In genomic region chr20:62891111-62891510, GRCh38 we compare ENCODE assay signal across 16 cellular contexts. TPM values are rescaled to one million over a fixed set of nuclear protein-coding genes. Genes with fewer than 3 reads are reported as not detected.
DNase-seq lines count a peak whose midpoint lies in the region; ATAC-seq and TF ChIP-seq lines count a peak whose summit lies in the region.
"Had no signal": no experiment of that assay in that cellular context is flagged by ENCODE, and none has a peak within 500 bp of the region (broad histone marks: within the 10 kb centered on the region; RNA-seq: fewer than 3 reads in every experiment).

No MANE protein-coding gene starts in this region.

- TF ChIP-seq CTCF in KMS-11 (conservative IDR thresholded peaks at IDR 0.05; ENCODE audit: low read depth, low read length) (no peak), GM13977 (IDR thresholded peaks at IDR 0.05; ENCODE audit: extremely low read depth, insufficient read depth, missing control alignments) (no peak)

- no peaks in the 10 kb centered on the region for H3K27me3 Mint-ChIP-seq in CD4-positive, CD25-positive, alpha-beta regulatory T cell
- no peaks in the 10 kb centered on the region for H3K27me3 Mint-ChIP-seq in activated CD4-positive, alpha-beta T cell treated with anti-CD3 and anti-CD28 coated beads, Interleukin-2, amount 10 ng/mL, durations not matched to agents 24 days and 14 days
- H3K27me3 Mint-ChIP-seq: stimulated activated memory B cell treated with anti-CD40 and anti-IgM and Interleukin-4, amounts not matched to agents 10 μg/mL and 1 μg/mL and 100 μg/mL, for 72 hours had no signal

- H3K36me3 Mint-ChIP-seq in CD4-positive, CD25-positive, alpha-beta regulatory T cell: peaks cover 54% of the 10 kb centered on the region
- H3K36me3 Mint-ChIP-seq in activated CD4-positive, alpha-beta T cell treated with anti-CD3 and anti-CD28 coated beads, Interleukin-2, amount 10 ng/mL, durations not matched to agents 24 days and 14 days (ENCODE audit: low read depth): peaks cover 75% of the 10 kb centered on the region

- intact Hi-C loops in activated CD4-positive, alpha-beta T cell treated with anti-CD3 and anti-CD28 coated beads, Interleukin-2, amount 10 ng/mL, durations not matched to agents 24 days and 14 days (cut with micrococcal nuclease): no loop called here

- DNase-seq in CD4-positive, CD25-positive, alpha-beta regulatory T cell: peak in 1 of 3 donors; percentile 75
- DNase-seq in activated CD4-positive, alpha-beta T cell treated with anti-CD3 and anti-CD28 coated beads, Interleukin-2, amount 10 ng/mL, durations not matched to agents 24 days and 14 days: peak; percentile 78
- peak; percentile 65 for DNase-seq in epidermal melanocyte (ENCODE audit: insufficient read length, low spot score)
- no peak for DNase-seq in H4 (ENCODE audit: low spot score)
- DNase-seq in occipital lobe (lab: John Stamatoyannopoulos, UW): no peak
- DNase-seq in GM13977 (ENCODE audit: low spot score): no peak
- DNase-seq: AML-193; anterior cingulate cortex; effector CD8-positive, alpha-beta T cell; MM.1S; OCI-M1 had no signal

- H3K4me3 ChIP-seq in CD4-positive, CD25-positive, alpha-beta regulatory T cell (ENCODE audit: low read depth, low read length): no peak overlapping the region
- H3K4me3 ChIP-seq in KMS-11 (IDR thresholded peaks at IDR 0.05; ENCODE audit: insufficient read depth, low read depth, low read length): no peak overlapping the region
- H3K4me3 ChIP-seq: gastroesophageal sphincter had no signal

- H3K27me3 ChIP-seq in CD4-positive, CD25-positive, alpha-beta regulatory T cell (ENCODE audit: control insufficient read depth, insufficient read depth, low read length): no peaks in the 10 kb centered on the region
- H3K27me3 ChIP-seq in KMS-11 (ENCODE audit: insufficient read depth, low read depth): no peaks in the 10 kb centered on the region
- H3K27me3 ChIP-seq: gastroesophageal sphincter had no signal

- H3K79me2 ChIP-seq in KMS-11 (ENCODE audit: insufficient read depth, low read depth): no peaks in the 10 kb centered on the region

- no peak overlapping the region for H3K9ac ChIP-seq in KMS-11

- peak overlapping the region; percentile 79; the same call in 1 of the 2 replicates for H3K4me2 ChIP-seq in KMS-11

- H3K4me1 ChIP-seq in CD4-positive, CD25-positive, alpha-beta regulatory T cell (ENCODE audit: control insufficient read depth, insufficient read depth, low read length, poor library complexity, severe bottlenecking): peaks cover 3% of the 10 kb centered on the region
- peaks cover 97% of the 10 kb centered on the region for H3K4me1 ChIP-seq in KMS-11 (ENCODE audit: low read depth, poor library complexity, severe bottlenecking)

- peaks cover 0 to 1% (median 0%) of the 10 kb centered on the region in 7 donors for H3K9me3 Mint-ChIP-seq in CD4-positive, CD25-positive, alpha-beta regulatory T cell
- no peaks in the 10 kb centered on the region for H3K9me3 Mint-ChIP-seq in activated CD4-positive, alpha-beta T cell treated with anti-CD3 and anti-CD28 coated beads, Interleukin-2, amount 10 ng/mL, durations not matched to agents 24 days and 14 days
- H3K9me3 Mint-ChIP-seq: stimulated activated memory B cell treated with anti-CD40 and anti-IgM and Interleukin-4, amounts not matched to agents 10 μg/mL and 1 μg/mL and 100 μg/mL, for 72 hours had no signal

- peak; percentile 49 to 59 for ATAC-seq in CD4-positive, CD25-positive, alpha-beta regulatory T cell (ENCODE audit: low read depth in 2 of 2)
- no peak for ATAC-seq in GM18858 (IDR thresholded peaks at IDR 0.05; ENCODE audit: unreplicated experiment)
- ATAC-seq: gastroesophageal sphincter; HCT116; stimulated activated memory B cell treated with anti-CD40 and anti-IgM and Interleukin-4, amounts not matched to agents 10 μg/mL and 1 μg/mL and 100 μg/mL, for 72 hours had no signal

- H3K36me3 ChIP-seq in CD4-positive, CD25-positive, alpha-beta regulatory T cell (ENCODE audit: control insufficient read depth, insufficient read depth, low read length): peaks cover 93% of the 10 kb centered on the region
- H3K36me3 ChIP-seq in KMS-11 (ENCODE audit: insufficient read depth): no peaks in the 10 kb centered on the region

- H3K9me3 ChIP-seq in CD4-positive, CD25-positive, alpha-beta regulatory T cell (ENCODE audit: control insufficient read depth in 2 of 2, low read length in 2 of 2): no peaks in the 10 kb centered on the region
- H3K9me3 ChIP-seq: gastroesophageal sphincter had no signal

- peak overlapping the region in 2 of 4 donors; percentile 24 to 59 for H3K4me3 Mint-ChIP-seq in CD4-positive, CD25-positive, alpha-beta regulatory T cell
- no peak overlapping the region for H3K4me3 Mint-ChIP-seq in activated CD4-positive, alpha-beta T cell treated with anti-CD3 and anti-CD28 coated beads, Interleukin-2, amount 10 ng/mL, durations not matched to agents 24 days and 14 days
- H3K4me3 Mint-ChIP-seq: stimulated activated memory B cell treated with anti-CD40 and anti-IgM and Interleukin-4, amounts not matched to agents 10 μg/mL and 1 μg/mL and 100 μg/mL, for 72 hours had no signal

- peak overlapping the region in 2 of 3 donors; percentile 38 to 55 for H3K27ac Mint-ChIP-seq in CD4-positive, CD25-positive, alpha-beta regulatory T cell
- H3K27ac Mint-ChIP-seq in activated CD4-positive, alpha-beta T cell treated with anti-CD3 and anti-CD28 coated beads, Interleukin-2, amount 10 ng/mL, durations not matched to agents 24 days and 14 days: peak overlapping the region; percentile 63
- H3K27ac Mint-ChIP-seq: stimulated activated memory B cell treated with anti-CD40 and anti-IgM and Interleukin-4, amounts not matched to agents 10 μg/mL and 1 μg/mL and 100 μg/mL, for 72 hours had no signal

- in situ Hi-C loops in GM13977 (cut with MboI; ENCODE audit: low pct_unique_long_range_greater_than_20kb, low sequenced_read_pairs, unreplicated experiment): no loop called here

- no peaks in the 10 kb centered on the region for H4K20me1 ChIP-seq in KMS-11 (ENCODE audit: insufficient read depth)

- H3K4me1 Mint-ChIP-seq in CD4-positive, CD25-positive, alpha-beta regulatory T cell: peaks cover 0 to 25% (median 12%) of the 10 kb centered on the region in 4 donors
- peaks cover 22% of the 10 kb centered on the region for H3K4me1 Mint-ChIP-seq in activated CD4-positive, alpha-beta T cell treated with anti-CD3 and anti-CD28 coated beads, Interleukin-2, amount 10 ng/mL, durations not matched to agents 24 days and 14 days
- H3K4me1 Mint-ChIP-seq: stimulated activated memory B cell treated with anti-CD40 and anti-IgM and Interleukin-4, amounts not matched to agents 10 μg/mL and 1 μg/mL and 100 μg/mL, for 72 hours had no signal

- H3K27ac ChIP-seq in CD4-positive, CD25-positive, alpha-beta regulatory T cell (ENCODE audit: insufficient read depth, low read length, poor library complexity, severe bottlenecking): no peak overlapping the region
- no peak overlapping the region for H3K27ac ChIP-seq in KMS-11
- H3K27ac ChIP-seq: gastroesophageal sphincter had no signal

- no peak overlapping the region for H2AFZ ChIP-seq in KMS-11 (ENCODE audit: low read depth)

RNA-seq across cellular contexts. Expression of gene TCFL5, which starts 29.5 kb away (rescaled TPM):
- total RNA-seq in CD4-positive, CD25-positive, alpha-beta regulatory T cell: 3.8 TPM
- polyA plus RNA-seq in CD4-positive, CD25-positive, alpha-beta regulatory T cell: 1 to 10 TPM in 2 of 4 donors, under 1 TPM in 2; 0.53 to 1.2 (median 1.1) TPM
- 5.8 and 6.2 TPM in 2 replicates for total RNA-seq in activated CD4-positive, alpha-beta T cell treated with anti-CD3 and anti-CD28 coated beads, Interleukin-2, amount 10 ng/mL, durations not matched to agents 24 days and 14 days
- total RNA-seq in H4 (2014; rRNA removed; shearing (Covaris generic)): 10.3 and 11.7 TPM in 2 replicates
- 12.3 TPM for total RNA-seq in occipital lobe

RNA-seq across cellular contexts. Expression of gene DIDO1, which starts 35.2 kb away (rescaled TPM):
- total RNA-seq in CD4-positive, CD25-positive, alpha-beta regulatory T cell: 80.8 TPM
- 10 to 100 TPM; 30.9 to 47.8 (median 38.2) TPM for polyA plus RNA-seq in CD4-positive, CD25-positive, alpha-beta regulatory T cell
- 58.5 and 61.2 TPM in 2 replicates for total RNA-seq in activated CD4-positive, alpha-beta T cell treated with anti-CD3 and anti-CD28 coated beads, Interleukin-2, amount 10 ng/mL, durations not matched to agents 24 days and 14 days
- total RNA-seq in H4 (2014; rRNA removed; shearing (Covaris generic)): 14.7 and 16.9 TPM in 2 replicates
- total RNA-seq in occipital lobe: 43.4 TPM

RNA-seq across cellular contexts. Expression of gene GID8, which starts 46.8 kb away (rescaled TPM):
- total RNA-seq in CD4-positive, CD25-positive, alpha-beta regulatory T cell: 31.9 TPM
- 10 to 100 TPM; 15.5 to 19.9 (median 17.0) TPM for polyA plus RNA-seq in CD4-positive, CD25-positive, alpha-beta regulatory T cell
- 50.0 and 58.0 TPM in 2 replicates for total RNA-seq in activated CD4-positive, alpha-beta T cell treated with anti-CD3 and anti-CD28 coated beads, Interleukin-2, amount 10 ng/mL, durations not matched to agents 24 days and 14 days
- total RNA-seq in H4 (2014; rRNA removed; shearing (Covaris generic)): 19.6 and 23.7 TPM in 2 replicates
- 56.9 TPM for total RNA-seq in occipital lobe

Comparison
In these comparisons a context has a peak if more than half of its experiments do, and no peak if none do; other contexts are left out.
1. DNase-seq: peak in activated CD4-positive, alpha-beta T cell treated with anti-CD3 and anti-CD28 coated beads, Interleukin-2, amount 10 ng/mL, durations not matched to agents 24 days and 14 days (single experiment) and epidermal melanocyte (single experiment); none in H4 (single experiment), occipital lobe (single experiment) and GM13977 (single experiment).